ENCODE assay signal across 8 cellular contexts in the genomic region with DNA sequence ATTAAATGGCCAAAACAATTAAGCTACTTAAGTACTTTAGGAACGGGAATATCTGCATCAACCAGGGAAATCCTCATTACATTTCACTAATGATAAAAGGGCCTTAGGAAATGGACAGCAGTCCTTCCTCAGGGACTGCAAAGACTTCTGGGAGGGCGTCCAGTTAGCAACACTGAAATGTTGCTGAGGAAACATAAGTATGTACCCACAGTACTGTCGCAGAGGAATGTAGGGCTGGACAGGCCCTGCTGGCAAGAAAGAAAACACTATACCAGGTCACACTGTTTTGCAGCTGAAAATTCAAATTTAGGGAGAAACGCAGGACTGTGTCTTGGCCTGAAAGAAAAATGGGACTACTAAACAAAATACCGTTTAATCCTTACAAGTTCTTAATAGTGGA. TPM values are rescaled to one million over a fixed set of nuclear protein-coding genes. Genes with fewer than 3 reads are reported as not detected.
DNase-seq lines count a peak whose midpoint lies in the region; ATAC-seq and TF ChIP-seq lines count a peak whose summit lies in the region.

No MANE protein-coding gene starts in this region.

- no peak for DNase-seq in activated CD8-positive, alpha-beta memory T cell treated with anti-CD3 and anti-CD28 coated beads, Interleukin-2, amount 10 ng/mL, durations not matched to agents 7 days and 5 days
- no peak for DNase-seq in activated CD8-positive, alpha-beta memory T cell treated with anti-CD3 and anti-CD28 coated beads, Interleukin-2, amount 50 U/mL, for 4 hours
- no peak for DNase-seq in astrocyte of the cerebellum (ENCODE audit: low read depth)
- no peak for DNase-seq in kidney epithelial cell (ENCODE audit: low read depth)
- no peak for DNase-seq in tibial artery
- DNase-seq in DMS 273 treated with DMSO at 0.1 percent for 48 hours (lab: John Stamatoyannopoulos, UW) = no peak
- no peak for DNase-seq in mucosa of gallbladder (ENCODE audit: low spot score)
- no peak for DNase-seq in body of pancreas

- intact Hi-C loops in tibial artery (cut with DNase I; ENCODE audit: low total_unique reads) (no loop called here), body of pancreas (cut with DNase I) (no loop called here)

- peaks cover 57% of the 10 kb centered on the region for H3K4me1 Mint-ChIP-seq in activated CD8-positive, alpha-beta memory T cell treated with anti-CD3 and anti-CD28 coated beads, Interleukin-2, amount 10 ng/mL, durations not matched to agents 7 days and 5 days

- H3K27ac Mint-ChIP-seq in activated CD8-positive, alpha-beta memory T cell treated with anti-CD3 and anti-CD28 coated beads, Interleukin-2, amount 10 ng/mL, durations not matched to agents 7 days and 5 days = no peak overlapping the region

- no peaks in the 10 kb centered on the region for H3K9me3 ChIP-seq in tibial artery
- no peaks in the 10 kb centered on the region for H3K9me3 ChIP-seq in body of pancreas

- in situ Hi-C loops in astrocyte of the cerebellum (cut with HindIII; ENCODE audit: low sequenced_read_pairs) = no loop called here

- peaks cover 0 to 42% (median 28%) of the 10 kb centered on the region in 4 donors for H3K4me1 ChIP-seq in tibial artery
- peaks cover 33% of the 10 kb centered on the region for H3K4me1 ChIP-seq in body of pancreas

- no peaks in the 10 kb centered on the region for H3K27me3 Mint-ChIP-seq in activated CD8-positive, alpha-beta memory T cell treated with anti-CD3 and anti-CD28 coated beads, Interleukin-2, amount 10 ng/mL, durations not matched to agents 7 days and 5 days

- H3K9me3 Mint-ChIP-seq in activated CD8-positive, alpha-beta memory T cell treated with anti-CD3 and anti-CD28 coated beads, Interleukin-2, amount 10 ng/mL, durations not matched to agents 7 days and 5 days (ENCODE audit: low read depth) = no peaks in the 10 kb centered on the region

- H3K27ac ChIP-seq in tibial artery (peak overlapping the region; percentile 98), body of pancreas (no peak overlapping the region)

- CTCF ChIA-PET in activated CD8-positive, alpha-beta memory T cell treated with anti-CD3 and anti-CD28 coated beads, Interleukin-2, amount 10 ng/mL, durations not matched to agents 7 days and 5 days (lab: Charles Lee) = no interaction called here

- H3K4me3 ChIP-seq in astrocyte of the cerebellum (ENCODE audit: low read depth, low read length) = peak overlapping the region; percentile 86
- H3K4me3 ChIP-seq in kidney epithelial cell (ENCODE audit: low read depth, low read length) = peak overlapping the region; percentile 85
- peak overlapping the region; percentile 83 to 96 for H3K4me3 ChIP-seq in tibial artery
- H3K4me3 ChIP-seq in body of pancreas = no peak overlapping the region

- TF ChIP-seq POLR2A in body of pancreas (IDR thresholded peaks at IDR 0.05) = no peak

- ATAC-seq in activated CD8-positive, alpha-beta memory T cell treated with anti-CD3 and anti-CD28 coated beads, Interleukin-2, amount 10 ng/mL, durations not matched to agents 7 days and 5 days = no peak
- no peak for ATAC-seq in body of pancreas

- peak overlapping the region; percentile 98 for H3K4me3 Mint-ChIP-seq in activated CD8-positive, alpha-beta memory T cell treated with anti-CD3 and anti-CD28 coated beads, Interleukin-2, amount 10 ng/mL, durations not matched to agents 7 days and 5 days

- 48 to 65% methylated on average over 5 of the region's 5 CpGs for WGBS in body of pancreas, 2 donors

- no peaks in the 10 kb centered on the region for H3K36me3 ChIP-seq in kidney epithelial cell (ENCODE audit: control insufficient read depth, insufficient read depth, low read length)
- peaks cover 5 to 12% (median 5%) of the 10 kb centered on the region in 3 donors for H3K36me3 ChIP-seq in tibial artery
- H3K36me3 ChIP-seq in body of pancreas (replicated peaks in 1 of 2; ENCODE audit: insufficient read depth in 1 of 2, low read depth in 2 of 2) = no peaks in the 10 kb centered on the region

- TF ChIP-seq CTCF in astrocyte of the cerebellum (IDR thresholded peaks at IDR 0.05; ENCODE audit: low read depth, low read length, missing control alignments) (no peak), kidney epithelial cell (IDR thresholded peaks at IDR 0.05; ENCODE audit: insufficient read depth, low read length, poor library complexity, severe bottlenecking) (no peak), tibial artery (IDR thresholded peaks at IDR 0.05) (no peak), body of pancreas (IDR thresholded peaks at IDR 0.05) (no peak)

- H3K36me3 Mint-ChIP-seq in activated CD8-positive, alpha-beta memory T cell treated with anti-CD3 and anti-CD28 coated beads, Interleukin-2, amount 10 ng/mL, durations not matched to agents 7 days and 5 days = peaks cover 45% of the 10 kb centered on the region

- H3K27me3 ChIP-seq in kidney epithelial cell (ENCODE audit: control insufficient read depth, insufficient read depth, low read length) (no peaks in the 10 kb centered on the region), tibial artery (no peaks in the 10 kb centered on the region), body of pancreas (no peaks in the 10 kb centered on the region)

RNA-seq across cellular contexts. Expression of a gene that starts 1.3 kb away (rescaled TPM):
- 10 to 100 TPM; 20.9 to 25.7 TPM for total RNA-seq in activated CD8-positive, alpha-beta memory T cell treated with anti-CD3 and anti-CD28 coated beads, Interleukin-2, amount 10 ng/mL, durations not matched to agents 7 days and 5 days
- total RNA-seq in kidney epithelial cell (70.2 and 78.0 TPM in 2 replicates), mucosa of gallbladder (39.0 TPM), body of pancreas (10 to 100 TPM; 20.4 to 28.0 TPM)

RNA-seq across cellular contexts. Expression of a gene that starts 37.7 kb away (rescaled TPM):
- 100 to 1,000 TPM; 204 to 258 TPM for total RNA-seq in activated CD8-positive, alpha-beta memory T cell treated with anti-CD3 and anti-CD28 coated beads, Interleukin-2, amount 10 ng/mL, durations not matched to agents 7 days and 5 days
- total RNA-seq in kidney epithelial cell = 230 and 238 TPM in 2 replicates
- total RNA-seq in mucosa of gallbladder = 222 TPM
- total RNA-seq in body of pancreas = 10 to 100 TPM; 37.6 to 65.1 TPM

Comparison
In these comparisons a context has a peak if more than half of its experiments do, and no peak if none do; other contexts are left out.
1. H3K4me3 ChIP-seq: peak in astrocyte of the cerebellum (single experiment), kidney epithelial cell (single experiment) and tibial artery (2 of 2); none in body of pancreas (0 of 2).
2. H3K27ac ChIP-seq: peak in tibial artery (2 of 2); none in body of pancreas (0 of 4).